In genomic region chr11:120835601-120836228, GRCh38 we compare ENCODE assay signal across 8 cellular contexts.
A peak's percentile ranks its signal among the peaks of the same experiment; 100 is the strongest.
DNase-seq lines count a peak whose midpoint lies in the region; ATAC-seq and TF ChIP-seq lines count a peak whose summit lies in the region.
"Had no signal": no experiment of that assay in that cellular context is flagged by ENCODE, and none has a peak within 500 bp of the region (broad histone marks: within the 10 kb centered on the region; RNA-seq: fewer than 3 reads in every experiment).

No MANE protein-coding gene starts in this region.

- H3K9me3 Mint-ChIP-seq in Calu3 (ENCODE audit: low read depth, unreplicated experiment): no peaks in the 10 kb centered on the region

- no peaks in the 10 kb centered on the region for H3K36me3 ChIP-seq in IMR-90 (ENCODE audit: control insufficient read depth, insufficient read depth, low read length)

- in situ Hi-C loops in IMR-90 (cut with MboI; ENCODE audit: low sequenced_read_pairs): no loop called here

- no peaks in the 10 kb centered on the region for H3K4me1 Mint-ChIP-seq in Calu3 (ENCODE audit: low read depth, unreplicated experiment)

- BruUV-seq in IMR-90 (replicated peaks; lab: Mats Ljungman, UMichigan) (no TSS peak), Calu3 (replicated peaks; lab: Mats Ljungman, UMichigan) (no TSS peak)

- no peak overlapping the region for H3K27ac ChIP-seq in IMR-90 (ENCODE audit: insufficient read depth, low read length)

- no peaks in the 10 kb centered on the region for H3K4me1 ChIP-seq in IMR-90 (ENCODE audit: control insufficient read depth, insufficient read depth, low read length)

- no CpG with 5 or more reads among the region's 11 CpGs for WGBS in IMR-90 (ENCODE audit: extremely low coverage in 2 of 2, insufficient read length in 1 of 2), 2 experiments

- H2AK5ac ChIP-seq in IMR-90 (ENCODE audit: low read depth, low read length): no peak overlapping the region

- H3K56ac ChIP-seq in IMR-90 (ENCODE audit: extremely low read depth, insufficient read depth, low read length): no peak overlapping the region

- no peak overlapping the region for H4K91ac ChIP-seq in IMR-90 (ENCODE audit: insufficient read depth, low read depth, low read length)

- H4K20me1 ChIP-seq in IMR-90 (ENCODE audit: insufficient read depth, low read length): no peaks in the 10 kb centered on the region

- H3K79me1 ChIP-seq in IMR-90 (ENCODE audit: low read depth in 1 of 2, low read length in 2 of 2): no peaks in the 10 kb centered on the region

- TF ChIP-seq POLR2A in IMR-90 (IDR thresholded peaks at IDR 0.05; ENCODE audit: low read depth, low read length): no peak

- no peaks in the 10 kb centered on the region for H3K9me3 ChIP-seq in IMR-90 (ENCODE audit: control insufficient read depth, insufficient read depth, low read length)

- intact Hi-C loops in IMR-90 (cut with micrococcal nuclease): no loop called here
- intact Hi-C loops in Calu3 (cut with micrococcal nuclease; ENCODE audit: unreplicated experiment): no loop called here

- H3K27ac Mint-ChIP-seq in Calu3 (ENCODE audit: unreplicated experiment): no peak overlapping the region

- no peak overlapping the region for H2BK5ac ChIP-seq in IMR-90 (ENCODE audit: low read depth, low read length, poor library complexity, severe bottlenecking)

- no peak overlapping the region for H2AFZ ChIP-seq in IMR-90 (replicated peaks; ENCODE audit: low read length, poor library complexity)

- H3K23ac ChIP-seq in IMR-90 (ENCODE audit: low read depth, low read length): no peak overlapping the region

- no peak overlapping the region for H3K4me3 Mint-ChIP-seq in Calu3 (ENCODE audit: low read depth, unreplicated experiment)

- H2BK15ac ChIP-seq in IMR-90 (ENCODE audit: low read depth, low read length): no peak overlapping the region

- H4K5ac ChIP-seq in IMR-90 (ENCODE audit: low read depth, low read length): no peak overlapping the region

- H3K9me1 ChIP-seq in IMR-90 (ENCODE audit: insufficient read depth, low read length): no peaks in the 10 kb centered on the region

- no peak overlapping the region for H3K4me3 ChIP-seq in IMR-90 (ENCODE audit: insufficient read depth, low read depth, low read length)

- H3K4ac ChIP-seq in IMR-90 (ENCODE audit: low read depth, low read length): no peak overlapping the region

- dilution Hi-C loops in IMR-90 (cut with HindIII; ENCODE audit: low sequenced_read_pairs, unreplicated experiment): no loop called here

- peak; percentile 94 for ATAC-seq in GM19025 (IDR thresholded peaks at IDR 0.05; ENCODE audit: low read depth, unreplicated experiment)
- peak; percentile 90 for ATAC-seq in GM21786 (IDR thresholded peaks at IDR 0.05; ENCODE audit: unreplicated experiment)
- no peak for ATAC-seq in IMR-90 (ENCODE audit: low read depth)

- TF ChIP-seq RAD21 in IMR-90 (IDR thresholded peaks at IDR 0.05; ENCODE audit: low read length): no peak

- H3K36me3 Mint-ChIP-seq in Calu3 (ENCODE audit: insufficient read depth, unreplicated experiment): no peaks in the 10 kb centered on the region

- H3K14ac ChIP-seq in IMR-90 (replicated peaks; ENCODE audit: low read depth, low read length): no peak overlapping the region

- no peak overlapping the region for H2AK9ac ChIP-seq in IMR-90 (replicated peaks; ENCODE audit: low read depth, low read length, poor library complexity)

- peaks cover 80% of the 10 kb centered on the region for H3K27me3 Mint-ChIP-seq in Calu3 (ENCODE audit: unreplicated experiment)

- TF ChIP-seq CTCF in IMR-90 (conservative IDR thresholded peaks at IDR 0.05; ENCODE audit: low read depth, low read length) (no peak), Calu3 (IDR thresholded peaks at IDR 0.05; ENCODE audit: unreplicated experiment) (no peak)

- no peak overlapping the region for H3K9ac ChIP-seq in IMR-90 (ENCODE audit: low read depth, low read length)

- POLR2A ChIA-PET in IMR-90 (lab: Charles Lee; ENCODE audit: unreplicated experiment): no interaction called here

- no peak overlapping the region for H4K8ac ChIP-seq in IMR-90 (ENCODE audit: low read depth in 2 of 2, low read length in 2 of 2)

- DNase-seq in IMR-90 (peak; percentile 12), Calu3 (no peak), NOMO-1 (lab: John Stamatoyannopoulos, UW; ENCODE audit: unreplicated experiment in 2 of 2) (no peak), HuH-7 (ENCODE audit: low spot score) (no peak)
- peak; percentile 64 for DNase-seq in stimulated activated CD4-positive, alpha-beta T cell treated with anti-CD3 and anti-CD28 coated beads, Interleukin-15, amount 100 ng/mL, for 24 hours
- DNase-seq: kidney had no signal

- CTCF ChIA-PET in IMR-90 (lab: Yijun Ruan, JAX) (no interaction called here), Calu3 (lab: Charles Lee) (no interaction called here)

- peaks cover 2% of the 10 kb centered on the region for H3K27me3 ChIP-seq in IMR-90 (ENCODE audit: control insufficient read depth, insufficient read depth, low read length)

- H3K18ac ChIP-seq in IMR-90 (ENCODE audit: low read depth, low read length): no peak overlapping the region

- no peak overlapping the region for H2BK20ac ChIP-seq in IMR-90 (ENCODE audit: low read depth, low read length)

- no peak overlapping the region for H3K4me2 ChIP-seq in IMR-90 (ENCODE audit: low read depth, low read length)

- no peak overlapping the region for H2BK120ac ChIP-seq in IMR-90 (ENCODE audit: low read depth, low read length)

TF ChIP-seq in IMR-90, 13 proteins besides CTCF, POLR2A, EP300 and RAD21:
- TF ChIP-seq CEBPB (IDR thresholded peaks at IDR 0.05; ENCODE audit: low read depth, low read length): no peak
- TF ChIP-seq RFX5 (IDR thresholded peaks at IDR 0.05; ENCODE audit: low read depth, low read length): no peak
- no peak for TF ChIP-seq USF2 (IDR thresholded peaks at IDR 0.05; ENCODE audit: low read depth, low read length)
- no peak for TF ChIP-seq MXI1 (IDR thresholded peaks at IDR 0.05; ENCODE audit: borderline replicate concordance, low read depth, low read length)
- TF ChIP-seq CHD1 (IDR thresholded peaks at IDR 0.05; ENCODE audit: low read depth, low read length): no peak
- TF ChIP-seq MAZ (IDR thresholded peaks at IDR 0.05; ENCODE audit: borderline replicate concordance, low read depth, low read length): no peak
- no peak for TF ChIP-seq BHLHE40 (IDR thresholded peaks at IDR 0.05; ENCODE audit: low read depth, low read length)

Comparison
In these comparisons a context has a peak if more than half of its experiments do, and no peak if none do; other contexts are left out.
1. DNase-seq: peak in IMR-90 (single experiment) and stimulated activated CD4-positive, alpha-beta T cell treated with anti-CD3 and anti-CD28 coated beads, Interleukin-15, amount 100 ng/mL, for 24 hours (single experiment); none in Calu3 (single experiment), NOMO-1 (0 of 2) and HuH-7 (single experiment).